In the genomic region with DNA sequence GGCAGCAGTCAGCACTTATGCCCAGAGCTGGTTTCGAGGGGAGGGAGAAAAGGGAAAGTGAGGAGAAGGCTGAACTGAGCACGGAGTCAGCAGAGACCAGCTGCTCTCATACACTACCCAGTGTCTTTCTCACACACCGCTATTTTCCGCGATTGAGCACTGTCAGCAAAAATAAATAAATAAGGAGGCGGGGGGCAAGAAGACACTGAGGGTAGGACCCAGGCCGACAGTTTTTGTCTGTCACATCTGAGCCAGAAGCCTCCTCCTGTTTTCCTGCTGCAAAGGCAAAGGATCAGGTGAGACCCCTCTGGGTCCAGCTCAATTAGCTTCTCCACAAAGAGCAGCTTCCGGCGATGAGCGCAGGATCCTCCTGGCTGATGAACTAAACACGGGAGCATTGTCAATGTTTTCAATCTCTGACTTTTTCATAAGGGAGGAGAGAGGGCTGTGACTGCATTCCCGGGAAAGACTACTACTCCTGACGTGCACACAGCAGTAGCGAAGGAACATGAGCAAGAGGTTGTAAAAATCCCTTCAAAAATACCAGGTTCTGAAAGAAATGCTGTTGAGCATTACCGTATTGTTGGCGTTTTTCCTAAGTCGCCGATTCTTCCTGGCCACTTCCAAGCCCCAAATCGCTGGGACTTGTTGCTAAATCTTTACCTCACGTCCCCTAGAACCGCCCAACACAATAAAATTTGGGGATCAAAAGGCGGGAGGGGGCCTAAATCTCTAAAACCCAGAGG, we compare ENCODE assay signal across 8 cellular contexts.
DNase-seq lines count a peak whose midpoint lies in the region; TF ChIP-seq lines count a peak whose summit lies in the region.

No MANE protein-coding gene starts in this region.

- peaks cover 17 to 34% (median 25%) of the 10 kb centered on the region in 5 donors for H3K27me3 ChIP-seq in subcutaneous abdominal adipose tissue (ENCODE audit: control insufficient read depth in 5 of 5, insufficient read depth in 4 of 5, low read length in 5 of 5)

- in situ Hi-C loops in astrocyte of the spinal cord (cut with HindIII; ENCODE audit: low sequenced_read_pairs) = no loop called here

- H3K36me3 ChIP-seq in subcutaneous abdominal adipose tissue (ENCODE audit: control insufficient read depth in 5 of 5, insufficient read depth in 5 of 5, low read length in 5 of 5) = no peaks in the 10 kb centered on the region

- H3K9ac ChIP-seq in subcutaneous abdominal adipose tissue (ENCODE audit: low read length in 5 of 5) = peak overlapping the region in 1 of 5 donors; percentile 12

- TF ChIP-seq CTCF in astrocyte of the spinal cord (IDR thresholded peaks at IDR 0.05; ENCODE audit: low read depth, low read length) = no peak

- H3K4me3 ChIP-seq in astrocyte of the spinal cord (ENCODE audit: low read depth, low read length) = peak overlapping the region; percentile 77
- peak overlapping the region; percentile 50 to 76 (median 64) for H3K4me3 ChIP-seq in subcutaneous abdominal adipose tissue (ENCODE audit: low read depth in 1 of 5, low read length in 5 of 5)

- H3K9me3 ChIP-seq in subcutaneous abdominal adipose tissue (ENCODE audit: control insufficient read depth in 5 of 5, low read length in 5 of 5) = no peaks in the 10 kb centered on the region

- no peak overlapping the region for H3K27ac ChIP-seq in subcutaneous abdominal adipose tissue (ENCODE audit: low read depth, low read length)

- H3K4me1 ChIP-seq in subcutaneous abdominal adipose tissue (ENCODE audit: control insufficient read depth in 5 of 5, insufficient read depth in 5 of 5, low read length in 5 of 5) = peaks cover 0 to 25% (median 21%) of the 10 kb centered on the region in 5 donors

- DNase-seq in DMS79 treated with DMSO at 0.1 percent for 48 hours (lab: John Stamatoyannopoulos, UW) (peak; percentile 12), DMS79 (lab: John Stamatoyannopoulos, UW) (no peak), NCI-H2171 (lab: John Stamatoyannopoulos, UW) (peak; percentile 31), astrocyte of the spinal cord (ENCODE audit: low read depth, low spot score) (peak; percentile 37), islet precursor cell (peak; percentile 57), HuH-7 (ENCODE audit: low spot score) (no peak), T-helper 9 cell (no peak)

Comparison
In these comparisons a context has a peak if more than half of its experiments do, and no peak if none do; other contexts are left out.
1. DNase-seq: peak in DMS79 treated with DMSO at 0.1 percent for 48 hours (single experiment), NCI-H2171 (single experiment), astrocyte of the spinal cord (single experiment) and islet precursor cell (single experiment); none in DMS79 (single experiment), HuH-7 (single experiment) and T-helper 9 cell (single experiment).